Comparison of ENCODE assay signal across 8 cellular contexts in the genomic region with DNA sequence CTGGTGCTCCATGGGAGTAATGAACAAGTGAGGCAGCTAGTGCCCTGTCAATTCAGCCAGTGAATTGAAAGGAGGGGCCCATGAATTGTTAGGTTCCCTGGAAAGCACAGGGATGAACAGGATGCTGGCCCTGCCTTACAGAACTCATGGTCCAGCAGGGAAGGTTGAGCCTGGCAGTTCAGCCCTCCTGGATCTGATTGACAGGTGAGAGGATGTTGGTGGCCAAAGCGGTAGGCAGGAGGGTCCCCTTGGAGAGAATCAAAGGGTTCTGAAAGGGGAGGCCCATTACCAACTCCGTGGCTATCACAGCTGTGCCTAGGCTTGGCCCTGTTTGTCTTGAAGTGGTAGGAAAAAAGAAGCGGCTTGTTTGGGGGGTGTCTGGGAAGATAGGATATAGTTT. TPM values are rescaled to one million over a fixed set of nuclear protein-coding genes. Genes with fewer than 3 reads are reported as not detected.
"Had no signal": no experiment of that assay in that cellular context is flagged by ENCODE, and none has a peak within 500 bp of the region (broad histone marks: within the 10 kb centered on the region; RNA-seq: fewer than 3 reads in every experiment).

No MANE protein-coding gene starts in this region.

- DNase-seq: HFFc6 had no signal

- H3K9me3 Mint-ChIP-seq: GM23338, HFFc6 had no signal

- H3K4me1 ChIP-seq: HAP-1 had no signal

- H3K9me3 ChIP-seq: HAP-1 had no signal

- H3K27ac ChIP-seq: HL-60 had no signal

- H3K36me3 ChIP-seq: HAP-1 had no signal

- H3K4me2 ChIP-seq: GM23338 had no signal

- H3K4me1 Mint-ChIP-seq: IgD-negative memory B cell had no signal

- H3K4me3 Mint-ChIP-seq: GM23338, HFFc6, IgD-negative memory B cell had no signal

- H3K4me3 ChIP-seq: GM23338, HAP-1 had no signal

- FAIRE-seq: H1, H54, HepG2 had no signal

- H3K27ac Mint-ChIP-seq: GM23338, HFFc6, IgD-negative memory B cell had no signal

RNA-seq across cellular contexts. Expression of a gene that starts 30.9 kb away (rescaled TPM):
- polyA plus RNA-seq: IgD-negative memory B cell had no signal
